ENCODE assay signal across 21 cellular contexts in genomic region chr5:174501461-174502069, GRCh38.
DNase-seq lines count a peak whose midpoint lies in the region; ATAC-seq, FAIRE-seq and TF ChIP-seq lines count a peak whose summit lies in the region.
"Had no signal": no experiment of that assay in that cellular context is flagged by ENCODE, and none has a peak within 500 bp of the region (broad histone marks: within the 10 kb centered on the region; RNA-seq: fewer than 3 reads in every experiment).

No MANE protein-coding gene starts in this region.

- TF ChIP-seq POLR2A in H54 (IDR thresholded peaks at IDR 0.05; ENCODE audit: low read depth, low read length), result no peak

- CTCF ChIA-PET in MCF 10A (lab: Yijun Ruan, JAX), result interaction anchor here (0.9 kb wide), 1 partner anchor 78 kb away, joined by 3 read pairs; no protein-coding TSS in a partner anchor

- no peaks in the 10 kb centered on the region for H3K27me3 ChIP-seq in layer of hippocampus (ENCODE audit: control insufficient read depth, insufficient read depth, low read length)

- no peaks in the 10 kb centered on the region for H3K27me3 Mint-ChIP-seq in MCF 10A (ENCODE audit: insufficient read depth, unreplicated experiment)
- H3K27me3 Mint-ChIP-seq: activated CD4-positive, alpha-beta T cell treated with anti-CD3 and anti-CD28 coated beads, Interleukin-2, amount 10 ng/mL, durations not matched to agents 7 days and 5 days had no signal

- H3K36me3 Mint-ChIP-seq in MCF 10A (ENCODE audit: insufficient read depth, unreplicated experiment), result no peaks in the 10 kb centered on the region
- H3K36me3 Mint-ChIP-seq: CD4-positive, CD25-positive, alpha-beta regulatory T cell; IgD-negative memory B cell had no signal

- no peak for TF ChIP-seq CTCF in MCF 10A (IDR thresholded peaks at IDR 0.05; ENCODE audit: unreplicated experiment)

- no peak for ATAC-seq in HG02884 (IDR thresholded peaks at IDR 0.05; ENCODE audit: unreplicated experiment)
- ATAC-seq: A549; naive thymus-derived CD8-positive, alpha-beta T cell; upper lobe of right lung had no signal

- POLR2A ChIA-PET in MCF 10A (lab: Yijun Ruan, JAX), result no interaction called here

- intact Hi-C loops in MCF 10A (cut with micrococcal nuclease), result loop anchor here (5.0 kb wide), 1 partner anchor 84 kb away; no protein-coding TSS in a partner anchor

- H3K27ac Mint-ChIP-seq in MCF 10A (ENCODE audit: low read depth, unreplicated experiment), result no peak overlapping the region
- H3K27ac Mint-ChIP-seq: activated CD4-positive, alpha-beta T cell treated with anti-CD3 and anti-CD28 coated beads, Interleukin-2, amount 10 ng/mL, durations not matched to agents 7 days and 5 days; CD4-positive, CD25-positive, alpha-beta regulatory T cell; IgD-negative memory B cell; naive thymus-derived CD8-positive, alpha-beta T cell; progenitor cell of endocrine pancreas had no signal

- DNase-seq in A172 (ENCODE audit: low spot score) (peak; percentile 95), HT1080 (ENCODE audit: low read depth) (peak; percentile 56), MCF 10A (ENCODE audit: unreplicated experiment) (peak; percentile 90), SK-N-DZ (ENCODE audit: low spot score) (no peak), H54 (ENCODE audit: insufficient read length, low spot score) (no peak), GM19239 (ENCODE audit: insufficient read length, low spot score) (no peak)
- DNase-seq: activated CD4-positive, alpha-beta T cell treated with anti-CD3 and anti-CD28 coated beads, Interleukin-2, amount 10 ng/mL, durations not matched to agents 7 days and 5 days; activated gamma-delta T cell treated with Interleukin-2 at 50 U/mL for 16 hours; aorta; CD4-positive, CD25-positive, alpha-beta regulatory T cell; naive thymus-derived CD8-positive, alpha-beta T cell; NCI-H2029 treated with DMSO at 0.1 percent for 48 hours; NCI-H526; stimulated activated CD4-positive, alpha-beta T cell treated with anti-CD3 and anti-CD28 coated beads, Interleukin-15, amount 100 ng/mL, for 24 hours; stimulated activated naive CD4-positive, alpha-beta T cell treated with Interleukin-2 at 50 U/mL for 16 hours; upper lobe of right lung had no signal

- FAIRE-seq in H54 (lab: Jason Lieb, UNC), result no peak
- no peak for FAIRE-seq in GM19239 (lab: Jason Lieb, UNC)
- FAIRE-seq: A549 had no signal

- peak overlapping the region; percentile 10 for H3K27ac ChIP-seq in layer of hippocampus (ENCODE audit: low read depth, low read length)
- H3K27ac ChIP-seq: A549, upper lobe of right lung had no signal

- H3K9me3 Mint-ChIP-seq in MCF 10A (ENCODE audit: unreplicated experiment), result peaks cover 15% of the 10 kb centered on the region

- H3K4me1 Mint-ChIP-seq in MCF 10A (ENCODE audit: insufficient read depth, unreplicated experiment), result peaks cover 49% of the 10 kb centered on the region
- H3K4me1 Mint-ChIP-seq: activated CD4-positive, alpha-beta T cell treated with anti-CD3 and anti-CD28 coated beads, Interleukin-2, amount 10 ng/mL, durations not matched to agents 7 days and 5 days; IgD-negative memory B cell; naive thymus-derived CD8-positive, alpha-beta T cell had no signal

- H3K4me3 Mint-ChIP-seq in MCF 10A (ENCODE audit: unreplicated experiment), result no peak overlapping the region
- H3K4me3 Mint-ChIP-seq: activated CD4-positive, alpha-beta T cell treated with anti-CD3 and anti-CD28 coated beads, Interleukin-2, amount 10 ng/mL, durations not matched to agents 7 days and 5 days; CD4-positive, CD25-positive, alpha-beta regulatory T cell; IgD-negative memory B cell; naive thymus-derived CD8-positive, alpha-beta T cell had no signal

- BruUV-seq in MCF 10A (replicated peaks; lab: Mats Ljungman, UMichigan), result no TSS peak

Comparison
In these comparisons a context has a peak if more than half of its experiments do, and no peak if none do; other contexts are left out.
1. DNase-seq: peak in A172 (single experiment), HT1080 (single experiment) and MCF 10A (single experiment); none in SK-N-DZ (single experiment), H54 (single experiment) and GM19239 (single experiment).